8 cellular contexts compared by ENCODE assay signal in the genomic region with DNA sequence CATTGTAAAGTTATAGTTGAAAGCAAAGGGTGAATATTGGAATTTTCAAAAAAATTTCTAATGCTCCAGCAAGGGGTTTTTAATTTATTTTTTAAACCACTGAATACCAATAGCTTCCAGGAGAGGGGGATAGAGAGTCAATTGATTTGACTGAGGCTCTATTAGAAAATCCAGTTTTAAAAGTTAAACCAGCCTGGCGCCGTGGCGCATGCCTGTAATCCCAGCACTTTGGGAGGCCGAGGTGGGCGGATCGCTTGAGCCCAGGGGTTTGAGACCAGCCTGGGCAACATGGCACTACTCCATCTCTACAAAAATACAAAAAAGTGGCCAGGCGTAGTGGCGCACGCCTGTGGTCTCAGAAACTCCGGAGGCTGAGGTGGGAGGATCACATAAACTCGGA.
DNase-seq lines count a peak whose midpoint lies in the region; ATAC-seq and TF ChIP-seq lines count a peak whose summit lies in the region.

No MANE protein-coding gene starts in this region.

- DNase-seq in CD4-positive, CD25-positive, alpha-beta regulatory T cell, result peak in 2 of 3 donors; percentile 20 to 30
- DNase-seq in WERI-Rb-1, result peak; percentile 23
- peak; percentile 31 for DNase-seq in iPS-NIHi7 (ENCODE audit: extremely low spot score)
- DNase-seq in tibial nerve (ENCODE audit: low spot score in 2 of 2), result no peak
- no peak for DNase-seq in NCI-H187 treated with DMSO at 0.1 percent for 48 hours (lab: John Stamatoyannopoulos, UW)

- no peak for TF ChIP-seq EP300 in tibial nerve (IDR thresholded peaks at IDR 0.05)

- H3K4me1 Mint-ChIP-seq in CD4-positive, CD25-positive, alpha-beta regulatory T cell, result no peaks in the 10 kb centered on the region
- H3K4me1 Mint-ChIP-seq in stimulated activated memory B cell treated with anti-CD40 and anti-IgM and Interleukin-4, amounts not matched to agents 10 μg/mL and 1 μg/mL and 100 μg/mL, for 72 hours, result no peaks in the 10 kb centered on the region

- H3K36me3 Mint-ChIP-seq in CD4-positive, CD25-positive, alpha-beta regulatory T cell, result no peaks in the 10 kb centered on the region
- H3K36me3 Mint-ChIP-seq in stimulated activated memory B cell treated with anti-CD40 and anti-IgM and Interleukin-4, amounts not matched to agents 10 μg/mL and 1 μg/mL and 100 μg/mL, for 72 hours, result no peaks in the 10 kb centered on the region

- POLR2A ChIA-PET in HEK293 (lab: Yijun Ruan, JAX), result no interaction called here

- TF ChIP-seq POLR2A in tibial nerve (IDR thresholded peaks at IDR 0.05), result no peak

- H3K9me3 ChIP-seq in CD4-positive, CD25-positive, alpha-beta regulatory T cell (ENCODE audit: control insufficient read depth in 2 of 2, low read length in 2 of 2), result no peaks in the 10 kb centered on the region
- no peaks in the 10 kb centered on the region for H3K9me3 ChIP-seq in HEK293 (ENCODE audit: control insufficient read depth, insufficient read depth, low read depth, low read length)
- H3K9me3 ChIP-seq in WERI-Rb-1 (ENCODE audit: severe bottlenecking), result no peaks in the 10 kb centered on the region
- no peaks in the 10 kb centered on the region for H3K9me3 ChIP-seq in tibial nerve

- H3K4me1 ChIP-seq in CD4-positive, CD25-positive, alpha-beta regulatory T cell (ENCODE audit: control insufficient read depth, insufficient read depth, low read length, poor library complexity, severe bottlenecking), result no peaks in the 10 kb centered on the region
- no peaks in the 10 kb centered on the region for H3K4me1 ChIP-seq in HEK293 (ENCODE audit: control insufficient read depth, insufficient read depth, low read length)
- peaks cover 0 to 4% (median 0%) of the 10 kb centered on the region in 4 donors for H3K4me1 ChIP-seq in tibial nerve

- H3K9me3 Mint-ChIP-seq in CD4-positive, CD25-positive, alpha-beta regulatory T cell, result peaks cover 0 to 2% (median 0%) of the 10 kb centered on the region in 7 donors
- no peaks in the 10 kb centered on the region for H3K9me3 Mint-ChIP-seq in stimulated activated memory B cell treated with anti-CD40 and anti-IgM and Interleukin-4, amounts not matched to agents 10 μg/mL and 1 μg/mL and 100 μg/mL, for 72 hours

- CTCF ChIA-PET in HEK293 (lab: Yijun Ruan, JAX), result interaction anchor here (0.6 to 2.8 kb wide), 13 partner anchors 9 to 498 kb away, joined by 3 to 12 read pairs (median 4); no protein-coding TSS in a partner anchor

- H3K27ac ChIP-seq in CD4-positive, CD25-positive, alpha-beta regulatory T cell (ENCODE audit: insufficient read depth, low read length, poor library complexity, severe bottlenecking), result no peak overlapping the region
- H3K27ac ChIP-seq in HEK293 (ENCODE audit: extremely low read depth, low read depth, low read length), result no peak overlapping the region
- H3K27ac ChIP-seq in WERI-Rb-1, result no peak overlapping the region
- H3K27ac ChIP-seq in tibial nerve, result no peak overlapping the region

- no peak for ATAC-seq in CD4-positive, CD25-positive, alpha-beta regulatory T cell (ENCODE audit: low read depth in 2 of 2)
- no peak for ATAC-seq in HG02970 (IDR thresholded peaks at IDR 0.05; ENCODE audit: low FRiP score, unreplicated experiment)
- ATAC-seq in stimulated activated memory B cell treated with anti-CD40 and anti-IgM and Interleukin-4, amounts not matched to agents 10 μg/mL and 1 μg/mL and 100 μg/mL, for 72 hours, result no peak

- H3K27ac Mint-ChIP-seq in CD4-positive, CD25-positive, alpha-beta regulatory T cell, result no peak overlapping the region
- no peak overlapping the region for H3K27ac Mint-ChIP-seq in stimulated activated memory B cell treated with anti-CD40 and anti-IgM and Interleukin-4, amounts not matched to agents 10 μg/mL and 1 μg/mL and 100 μg/mL, for 72 hours

- H3K27me3 ChIP-seq in CD4-positive, CD25-positive, alpha-beta regulatory T cell (ENCODE audit: control insufficient read depth, insufficient read depth, low read length), result no peaks in the 10 kb centered on the region
- no peaks in the 10 kb centered on the region for H3K27me3 ChIP-seq in WERI-Rb-1 (ENCODE audit: insufficient read depth, low read depth, severe bottlenecking)
- no peaks in the 10 kb centered on the region for H3K27me3 ChIP-seq in tibial nerve

- no peak overlapping the region for H3K4me3 ChIP-seq in CD4-positive, CD25-positive, alpha-beta regulatory T cell (ENCODE audit: low read depth, low read length)
- H3K4me3 ChIP-seq in HEK293 (ENCODE audit: low read depth, low read length), result no peak overlapping the region
- no peak overlapping the region for H3K4me3 ChIP-seq in WERI-Rb-1 (ENCODE audit: low read depth, low read length)
- H3K4me3 ChIP-seq in tibial nerve, result no peak overlapping the region

- no peaks in the 10 kb centered on the region for H3K36me3 ChIP-seq in CD4-positive, CD25-positive, alpha-beta regulatory T cell (ENCODE audit: control insufficient read depth, insufficient read depth, low read length)
- no peaks in the 10 kb centered on the region for H3K36me3 ChIP-seq in HEK293 (ENCODE audit: control insufficient read depth in 2 of 2, insufficient read depth in 1 of 2, low read length in 2 of 2)
- H3K36me3 ChIP-seq in WERI-Rb-1, result no peaks in the 10 kb centered on the region
- no peaks in the 10 kb centered on the region for H3K36me3 ChIP-seq in tibial nerve

- 55 to 58% methylated on average over 11 of the region's 11 CpGs for WGBS in tibial nerve, 2 donors

- H3K27me3 Mint-ChIP-seq in CD4-positive, CD25-positive, alpha-beta regulatory T cell, result peaks cover 13% of the 10 kb centered on the region
- H3K27me3 Mint-ChIP-seq in stimulated activated memory B cell treated with anti-CD40 and anti-IgM and Interleukin-4, amounts not matched to agents 10 μg/mL and 1 μg/mL and 100 μg/mL, for 72 hours, result no peaks in the 10 kb centered on the region

- TF ChIP-seq CTCF in HEK293 (tag by site-specific recombination; IDR thresholded peaks at IDR 0.05), result no peak
- TF ChIP-seq CTCF in WERI-Rb-1 (IDR thresholded peaks at IDR 0.05; ENCODE audit: low read depth, low read length), result 0 out of 2 replicates have a peak, but pooled peaks have one; percentile 29
- TF ChIP-seq CTCF in tibial nerve (IDR thresholded peaks at IDR 0.05), result peak; percentile 55 to 72 (median 55)

- no peak overlapping the region for H3K4me3 Mint-ChIP-seq in CD4-positive, CD25-positive, alpha-beta regulatory T cell
- no peak overlapping the region for H3K4me3 Mint-ChIP-seq in stimulated activated memory B cell treated with anti-CD40 and anti-IgM and Interleukin-4, amounts not matched to agents 10 μg/mL and 1 μg/mL and 100 μg/mL, for 72 hours

TF ChIP-seq in HEK293, 187 proteins besides CTCF, POLR2A, EP300 and RAD21:
- no peak for TF ChIP-seq ZNF121 (tag by site-specific recombination; IDR thresholded peaks at IDR 0.05)
- peak; percentile 81 for TF ChIP-seq ZNF335 (tag by site-specific recombination; conservative IDR thresholded peaks at IDR 0.05)
- TF ChIP-seq ZNF654 (tag by site-specific recombination; IDR thresholded peaks at IDR 0.05; ENCODE audit: low read depth), result peak; percentile 42
- peak; percentile 67 for TF ChIP-seq ZFHX2 (tag by site-specific recombination; conservative IDR thresholded peaks at IDR 0.05)

Comparison
In these comparisons a context has a peak if more than half of its experiments do, and no peak if none do; other contexts are left out.
1. DNase-seq: peak in CD4-positive, CD25-positive, alpha-beta regulatory T cell (2 of 3), WERI-Rb-1 (single experiment) and iPS-NIHi7 (single experiment); none in tibial nerve (0 of 2) and NCI-H187 treated with DMSO at 0.1 percent for 48 hours (single experiment).